Comparison of ENCODE assay signal across 9 cellular contexts in genomic region chr3:128648402-128648801, GRCh38.
DNase-seq lines count a peak whose midpoint lies in the region; ATAC-seq and TF ChIP-seq lines count a peak whose summit lies in the region.
"Had no signal": no experiment of that assay in that cellular context is flagged by ENCODE, and none has a peak within 500 bp of the region (broad histone marks: within the 10 kb centered on the region; RNA-seq: fewer than 3 reads in every experiment).

No MANE protein-coding gene starts in this region.

- peak overlapping the region; percentile 99 for H3K9ac ChIP-seq in OCI-LY1 (ENCODE audit: low read length)

- H3K36me3 ChIP-seq in OCI-LY1 (ENCODE audit: insufficient read depth, low read length), result peaks cover 42% of the 10 kb centered on the region
- peaks cover 14% of the 10 kb centered on the region for H3K36me3 ChIP-seq in neuron (ENCODE audit: insufficient read depth, low read length)

- no peaks in the 10 kb centered on the region for H3K9me2 ChIP-seq in OCI-LY1 (ENCODE audit: low read depth, low read length)

- H3K27ac ChIP-seq in OCI-LY1 (ENCODE audit: low read depth, low read length, poor library complexity, severe bottlenecking) (no peak overlapping the region), coronary artery (no peak overlapping the region)

- H3K27me3 ChIP-seq in OCI-LY1 (ENCODE audit: insufficient read depth, low read length) (no peaks in the 10 kb centered on the region), neuron (ENCODE audit: insufficient read depth, low read length) (no peaks in the 10 kb centered on the region)
- H3K27me3 ChIP-seq: neutrophil had no signal

- no peaks in the 10 kb centered on the region for H4K20me1 ChIP-seq in OCI-LY1 (ENCODE audit: insufficient read depth, low read length)

- peak overlapping the region; percentile 89 for H3K4me2 ChIP-seq in OCI-LY1 (ENCODE audit: low read length)

- H3K9me3 ChIP-seq in OCI-LY1 (ENCODE audit: low read length), result no peaks in the 10 kb centered on the region
- no peaks in the 10 kb centered on the region for H3K9me3 ChIP-seq in neuron (ENCODE audit: low read length)
- H3K9me3 ChIP-seq: neutrophil had no signal

- no peaks in the 10 kb centered on the region for H3F3A ChIP-seq in OCI-LY1 (ENCODE audit: insufficient read depth, low read length)

- H3K4me1 ChIP-seq in OCI-LY1 (ENCODE audit: insufficient read depth, low read length, severe bottlenecking) (peaks cover 24% of the 10 kb centered on the region), neuron (ENCODE audit: insufficient read depth, low read length) (peaks cover 14% of the 10 kb centered on the region)

- no peak for DNase-seq in GM12864 (ENCODE audit: low read depth)
- no peak for DNase-seq in coronary artery (ENCODE audit: low spot score)
- no peak for DNase-seq in HPDE6-E6E7 (ENCODE audit: extremely low spot score)
- DNase-seq in NOMO-1 treated with dmso at 0.1 percent for 144 hours (lab: John Stamatoyannopoulos, UW; ENCODE audit: unreplicated experiment), result no peak

- H2AFZ ChIP-seq in OCI-LY1 (ENCODE audit: low read length) (no peak overlapping the region), neuron (ENCODE audit: low read depth, low read length) (no peak overlapping the region)

- TF ChIP-seq CTCF in GM12864 (IDR thresholded peaks at IDR 0.05; ENCODE audit: low read depth, low read length, missing control alignments) (no peak), OCI-LY1 (IDR thresholded peaks at IDR 0.05; ENCODE audit: low read length) (no peak), coronary artery (IDR thresholded peaks at IDR 0.05) (no peak)

- no peak for ATAC-seq in HG03442 (IDR thresholded peaks at IDR 0.05; ENCODE audit: unreplicated experiment)
- ATAC-seq in GM19328 (IDR thresholded peaks at IDR 0.05; ENCODE audit: unreplicated experiment), result no peak

- peak overlapping the region; percentile 93; the same call in 1 of the 2 replicates for H3K4me3 ChIP-seq in GM12864 (ENCODE audit: low read depth, low read length)
- peak overlapping the region; percentile 96 for H3K4me3 ChIP-seq in OCI-LY1 (ENCODE audit: low read depth, low read length, poor library complexity, severe bottlenecking)
- peak overlapping the region; percentile 99 for H3K4me3 ChIP-seq in coronary artery
- peak overlapping the region; percentile 99 for H3K4me3 ChIP-seq in neuron (ENCODE audit: low read length)

- peaks cover 71% of the 10 kb centered on the region for H3K79me2 ChIP-seq in OCI-LY1 (ENCODE audit: insufficient read depth, low read length)
